In genomic region chr12:92362785-92363184, GRCh38 we compare ENCODE assay signal across 7 cellular contexts.
DNase-seq lines count a peak whose midpoint lies in the region; ATAC-seq and TF ChIP-seq lines count a peak whose summit lies in the region.

No MANE protein-coding gene starts in this region.

- H3K9me3 ChIP-seq in upper lobe of left lung = no peaks in the 10 kb centered on the region
- no peaks in the 10 kb centered on the region for H3K9me3 ChIP-seq in SK-N-SH

- H3K9ac ChIP-seq in SK-N-SH = no peak overlapping the region

- no peak overlapping the region for H3K27ac Mint-ChIP-seq in MCF 10A (ENCODE audit: low read depth, unreplicated experiment)

- H3K4me2 ChIP-seq in SK-N-SH = no peak overlapping the region

- no TSS peak for BruUV-seq in MCF 10A (replicated peaks; lab: Mats Ljungman, UMichigan)

- peak; percentile 68 for DNase-seq in SK-MEL-5 (ENCODE audit: low read depth, low spot score)
- no peak for DNase-seq in sciatic nerve (ENCODE audit: low spot score)
- DNase-seq in upper lobe of left lung = no peak
- DNase-seq in MCF 10A (ENCODE audit: unreplicated experiment) = no peak
- DNase-seq in SK-N-SH = no peak

- H3K36me3 ChIP-seq in upper lobe of left lung (no peaks in the 10 kb centered on the region), SK-N-SH (replicated peaks in 1 of 2; ENCODE audit: control insufficient read depth in 1 of 2, insufficient read depth in 2 of 2, low read length in 1 of 2) (no peaks in the 10 kb centered on the region)

- H3K27ac ChIP-seq in upper lobe of left lung (peak overlapping the region in 2 of 4 donors; percentile 69 to 76), SK-N-SH (ENCODE audit: low read depth in 2 of 2, low read length in 1 of 2) (peak overlapping the region in 1 of 2 experiments; percentile 95; a peak in 2 of 4 replicates)

- TF ChIP-seq CTCF in upper lobe of left lung (IDR thresholded peaks at IDR 0.05) (no peak), MCF 10A (IDR thresholded peaks at IDR 0.05; ENCODE audit: unreplicated experiment) (no peak), SK-N-SH (IDR thresholded peaks at IDR 0.05) (no peak)

- H2AFZ ChIP-seq in SK-N-SH (ENCODE audit: low read depth) = no peak overlapping the region; the same call in 1 of the 2 replicates

- in situ Hi-C loops in SK-MEL-5 (cut with HindIII; ENCODE audit: low pct_unique_long_range_greater_than_20kb, low sequenced_read_pairs) = no loop called here

- no peaks in the 10 kb centered on the region for H3K4me1 Mint-ChIP-seq in MCF 10A (ENCODE audit: insufficient read depth, unreplicated experiment)

- TF ChIP-seq EP300 in upper lobe of left lung (IDR thresholded peaks at IDR 0.05) (no peak), SK-N-SH (IDR thresholded peaks at IDR 0.05; ENCODE audit: borderline replicate concordance in 1 of 2, low read depth in 1 of 2, low read length in 1 of 2) (no peak)

- H3K4me3 ChIP-seq in upper lobe of left lung = peak overlapping the region in 1 of 4 donors; percentile 31
- H3K4me3 ChIP-seq in SK-N-SH (ENCODE audit: low read depth in 2 of 2, low read length in 1 of 2) = no peak overlapping the region

- POLR2A ChIA-PET in MCF 10A (lab: Yijun Ruan, JAX) (interaction anchor here (1.0 kb wide), 1 partner anchor 114 kb away, joined by 3 read pairs; no protein-coding TSS in a partner anchor), SK-N-SH (lab: Yijun Ruan, JAX) (interaction anchor here (0.6 to 3.6 kb wide), 2 partner anchors 218 to 816 kb away, joined by 4 to 19 read pairs; partner anchors contain the start of gene BTG1)

- intact Hi-C loops in sciatic nerve (cut with DNase I) (no loop called here), MCF 10A (cut with micrococcal nuclease) (no loop called here)

- no peaks in the 10 kb centered on the region for H3K27me3 ChIP-seq in upper lobe of left lung
- no peaks in the 10 kb centered on the region for H3K27me3 ChIP-seq in SK-N-SH (ENCODE audit: insufficient read depth)

- CTCF ChIA-PET in MCF 10A (lab: Yijun Ruan, JAX) = interaction anchor here (1.2 kb wide), 1 partner anchor 16 kb away, joined by 6 read pairs; no protein-coding TSS in a partner anchor
- CTCF ChIA-PET in SK-N-SH (lab: Yijun Ruan, JAX) = interaction anchor here (0.7 to 1.8 kb wide), 2 partner anchors 219 to 1101 kb away, joined by 3 to 7 read pairs; no protein-coding TSS in a partner anchor

- ATAC-seq in GM18907 (IDR thresholded peaks at IDR 0.05; ENCODE audit: unreplicated experiment) = peak; percentile 58
- ATAC-seq in HG02678 (IDR thresholded peaks at IDR 0.05; ENCODE audit: unreplicated experiment) = peak; percentile 52
- peak; percentile 31 for ATAC-seq in sciatic nerve
- ATAC-seq in upper lobe of left lung (ENCODE audit: low FRiP score in 2 of 2) = no peak

- no peak overlapping the region for H3K4me3 Mint-ChIP-seq in MCF 10A (ENCODE audit: unreplicated experiment)

- H3K27me3 Mint-ChIP-seq in MCF 10A (ENCODE audit: insufficient read depth, unreplicated experiment) = no peaks in the 10 kb centered on the region

- H3K4me1 ChIP-seq in upper lobe of left lung (no peaks in the 10 kb centered on the region), SK-N-SH (ENCODE audit: control insufficient read depth in 1 of 2, insufficient read depth in 2 of 2, low read depth in 1 of 2, low read length in 1 of 2) (peaks cover 0 to 19% of the 10 kb centered on the region in 2 experiments; a peak in 2 of 4 replicates)

- no peak for TF ChIP-seq POLR2A in upper lobe of left lung (IDR thresholded peaks at IDR 0.05)

- H3K9me2 ChIP-seq in SK-N-SH = no peaks in the 10 kb centered on the region

- no peaks in the 10 kb centered on the region for H3K9me3 Mint-ChIP-seq in MCF 10A (ENCODE audit: unreplicated experiment)

- no peaks in the 10 kb centered on the region for H3F3A ChIP-seq in SK-N-SH (replicated peaks; ENCODE audit: insufficient read depth)

- no peak for TF ChIP-seq RAD21 in SK-N-SH (IDR thresholded peaks at IDR 0.05; ENCODE audit: low read length)

- no peaks in the 10 kb centered on the region for H4K20me1 ChIP-seq in SK-N-SH (ENCODE audit: insufficient read depth)

- WGBS in upper lobe of left lung, 2 donors = 22 to 44% methylated on average over 3 of the region's 3 CpGs
- WGBS in SK-N-SH (ENCODE audit: low lambda C conversion rate) = 58% methylated on average over 3 of the region's 3 CpGs

- no peaks in the 10 kb centered on the region for H3K36me3 Mint-ChIP-seq in MCF 10A (ENCODE audit: insufficient read depth, unreplicated experiment)

- H3K79me2 ChIP-seq in SK-N-SH (ENCODE audit: insufficient read depth) = no peaks in the 10 kb centered on the region

TF ChIP-seq in SK-N-SH, 30 proteins besides CTCF, POLR2A, EP300 and RAD21:
- TF ChIP-seq GATA2 (CRISPR knock-in tag; IDR thresholded peaks at IDR 0.05) = no peak
- TF ChIP-seq USF2 (IDR thresholded peaks at IDR 0.05; ENCODE audit: borderline replicate concordance, low read depth, low read length) = no peak
- TF ChIP-seq FOXM1 (IDR thresholded peaks at IDR 0.05; ENCODE audit: low read depth) = no peak
- TF ChIP-seq FOSL2 (IDR thresholded peaks at IDR 0.05; ENCODE audit: borderline replicate concordance, low read depth) = no peak
- TF ChIP-seq, protein P1, sequence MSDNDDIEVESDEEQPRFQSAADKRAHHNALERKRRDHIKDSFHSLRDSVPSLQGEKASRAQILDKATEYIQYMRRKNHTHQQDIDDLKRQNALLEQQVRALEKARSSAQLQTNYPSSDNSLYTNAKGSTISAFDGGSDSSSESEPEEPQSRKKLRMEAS (IDR thresholded peaks at IDR 0.05; ENCODE audit: low read depth) = no peak
- TF ChIP-seq TCF12 (IDR thresholded peaks at IDR 0.05) = no peak
- TF ChIP-seq, protein P2, sequence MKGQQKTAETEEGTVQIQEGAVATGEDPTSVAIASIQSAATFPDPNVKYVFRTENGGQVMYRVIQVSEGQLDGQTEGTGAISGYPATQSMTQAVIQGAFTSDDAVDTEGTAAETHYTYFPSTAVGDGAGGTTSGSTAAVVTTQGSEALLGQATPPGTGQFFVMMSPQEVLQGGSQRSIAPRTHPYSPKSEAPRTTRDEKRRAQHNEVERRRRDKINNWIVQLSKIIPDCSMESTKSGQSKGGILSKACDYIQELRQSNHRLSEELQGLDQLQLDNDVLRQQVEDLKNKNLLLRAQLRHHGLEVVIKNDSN (IDR thresholded peaks at IDR 0.05; ENCODE audit: borderline replicate concordance, low read depth) = no peak
- TF ChIP-seq, protein P3, sequence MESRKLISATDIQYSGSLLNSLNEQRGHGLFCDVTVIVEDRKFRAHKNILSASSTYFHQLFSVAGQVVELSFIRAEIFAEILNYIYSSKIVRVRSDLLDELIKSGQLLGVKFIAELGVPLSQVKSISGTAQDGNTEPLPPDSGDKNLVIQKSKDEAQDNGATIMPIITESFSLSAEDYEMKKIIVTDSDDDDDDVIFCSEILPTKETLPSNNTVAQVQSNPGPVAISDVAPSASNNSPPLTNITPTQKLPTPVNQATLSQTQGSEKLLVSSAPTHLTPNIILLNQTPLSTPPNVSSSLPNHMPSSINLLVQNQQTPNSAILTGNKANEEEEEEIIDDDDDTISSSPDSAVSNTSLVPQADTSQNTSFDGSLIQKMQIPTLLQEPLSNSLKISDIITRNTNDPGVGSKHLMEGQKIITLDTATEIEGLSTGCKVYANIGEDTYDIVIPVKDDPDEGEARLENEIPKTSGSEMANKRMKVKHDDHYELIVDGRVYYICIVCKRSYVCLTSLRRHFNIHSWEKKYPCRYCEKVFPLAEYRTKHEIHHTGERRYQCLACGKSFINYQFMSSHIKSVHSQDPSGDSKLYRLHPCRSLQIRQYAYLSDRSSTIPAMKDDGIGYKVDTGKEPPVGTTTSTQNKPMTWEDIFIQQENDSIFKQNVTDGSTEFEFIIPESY (IDR thresholded peaks at IDR 0.05; ENCODE audit: borderline replicate concordance, low read depth) = no peak
- no peak for TF ChIP-seq CHD2 (IDR thresholded peaks at IDR 0.05; ENCODE audit: low read length, partially characterized antibody)
- TF ChIP-seq YY1 (IDR thresholded peaks at IDR 0.05; ENCODE audit: low read depth) = no peak
- no peak for TF ChIP-seq FOXJ3 (CRISPR knock-in tag; IDR thresholded peaks at IDR 0.05)
- no peak for TF ChIP-seq RFX5 (IDR thresholded peaks at IDR 0.05; ENCODE audit: low read length)
- no peak for TF ChIP-seq MEF2A (IDR thresholded peaks at IDR 0.05; ENCODE audit: borderline replicate concordance, low read depth)
- no peak for TF ChIP-seq IRF3 (IDR thresholded peaks at IDR 0.05; ENCODE audit: low read depth, low read length)
- no peak for TF ChIP-seq GABPA (IDR thresholded peaks at IDR 0.05; ENCODE audit: low read depth)
- TF ChIP-seq POLR2AphosphoS5 (IDR thresholded peaks at IDR 0.05; ENCODE audit: low read depth, low read length) = no peak
- no peak for TF ChIP-seq SMC3 (IDR thresholded peaks at IDR 0.05; ENCODE audit: low read depth, low read length)
- no peak for TF ChIP-seq NFIC (IDR thresholded peaks at IDR 0.05; ENCODE audit: borderline replicate concordance)
- TF ChIP-seq NRF1 (IDR thresholded peaks at IDR 0.05; ENCODE audit: low read depth, low read length) = no peak
TF ChIP-seq in SK-N-SH: peak in this region for 0.

Comparison
In these comparisons a context has a peak if more than half of its experiments do, and no peak if none do; other contexts are left out.
1. ATAC-seq: peak in GM18907 (single experiment), HG02678 (single experiment) and sciatic nerve (single experiment); none in upper lobe of left lung (0 of 2).